Comparison of ENCODE assay signal across 8 cellular contexts in genomic region chr6:134379086-134379485, GRCh38.
DNase-seq lines count a peak whose midpoint lies in the region; ATAC-seq lines count a peak whose summit lies in the region.

No MANE protein-coding gene starts in this region.

- CTCF ChIA-PET in naive thymus-derived CD4-positive, alpha-beta T cell (lab: Charles Lee): no interaction called here

- no peaks in the 10 kb centered on the region for H3K9me3 Mint-ChIP-seq in naive thymus-derived CD4-positive, alpha-beta T cell

- DNase-seq in DMS53 (lab: John Stamatoyannopoulos, UW) (peak; percentile 89), activated T-cell treated with anti-CD3 and anti-CD28 coated beads for 48 hours (ENCODE audit: low read depth) (peak; percentile 31), NCI-H2227 (lab: John Stamatoyannopoulos, UW; ENCODE audit: unreplicated experiment) (no peak), medulla oblongata (ENCODE audit: extremely low spot score) (no peak), dedifferentiated amniotic fluid mesenchymal stem cell (ENCODE audit: extremely low spot score) (no peak)
- peak in 2 of 9 donors; percentile 38 to 39 for DNase-seq in naive thymus-derived CD4-positive, alpha-beta T cell

- intact Hi-C loops in naive thymus-derived CD4-positive, alpha-beta T cell (cut with micrococcal nuclease): loop anchor here (1.0 to 2.0 kb wide), 2 partner anchors 132 to 201 kb away; no protein-coding TSS in a partner anchor

- H3K27ac ChIP-seq in naive thymus-derived CD4-positive, alpha-beta T cell (ENCODE audit: low read depth, low read length): no peak overlapping the region

- peaks cover 14 to 17% of the 10 kb centered on the region in 2 donors for H3K4me1 ChIP-seq in naive thymus-derived CD4-positive, alpha-beta T cell (ENCODE audit: control insufficient read depth in 2 of 2, insufficient read depth in 2 of 2, low read length in 2 of 2)

- peak; percentile 83 for ATAC-seq in GM19455 (IDR thresholded peaks at IDR 0.05; ENCODE audit: unreplicated experiment)
- peak; percentile 90 for ATAC-seq in HG03457 (IDR thresholded peaks at IDR 0.05; ENCODE audit: unreplicated experiment)
- ATAC-seq in naive thymus-derived CD4-positive, alpha-beta T cell: peak; percentile 78

- no peak overlapping the region for H3K4me3 ChIP-seq in naive thymus-derived CD4-positive, alpha-beta T cell (ENCODE audit: low read length)

- H3K36me3 Mint-ChIP-seq in naive thymus-derived CD4-positive, alpha-beta T cell: peaks cover 0 to 7% (median 0%) of the 10 kb centered on the region in 5 donors

- POLR2A ChIA-PET in naive thymus-derived CD4-positive, alpha-beta T cell (lab: Charles Lee): no interaction called here

- peak overlapping the region in 5 of 10 donors; percentile 31 to 66 (median 43) for H3K4me3 Mint-ChIP-seq in naive thymus-derived CD4-positive, alpha-beta T cell

- no peaks in the 10 kb centered on the region for H3K36me3 ChIP-seq in naive thymus-derived CD4-positive, alpha-beta T cell (ENCODE audit: control insufficient read depth in 2 of 3, insufficient read depth in 3 of 3, low read length in 3 of 3)

- no peaks in the 10 kb centered on the region for H3K27me3 ChIP-seq in naive thymus-derived CD4-positive, alpha-beta T cell (ENCODE audit: control insufficient read depth in 2 of 2, insufficient read depth in 2 of 2, low read length in 2 of 2)

- H3K27me3 Mint-ChIP-seq in naive thymus-derived CD4-positive, alpha-beta T cell: no peaks in the 10 kb centered on the region

- H3K9me3 ChIP-seq in naive thymus-derived CD4-positive, alpha-beta T cell (ENCODE audit: control insufficient read depth in 2 of 3, low read length in 3 of 3): no peaks in the 10 kb centered on the region

- peak overlapping the region in 7 of 9 donors; percentile 26 to 84 (median 56) for H3K27ac Mint-ChIP-seq in naive thymus-derived CD4-positive, alpha-beta T cell

- peaks cover 15 to 42% (median 41%) of the 10 kb centered on the region in 7 donors for H3K4me1 Mint-ChIP-seq in naive thymus-derived CD4-positive, alpha-beta T cell

Comparison
In these comparisons a context has a peak if more than half of its experiments do, and no peak if none do; other contexts are left out.
1. DNase-seq: peak in DMS53 (single experiment) and activated T-cell treated with anti-CD3 and anti-CD28 coated beads for 48 hours (single experiment); none in NCI-H2227 (single experiment), medulla oblongata (single experiment) and dedifferentiated amniotic fluid mesenchymal stem cell (single experiment).
2. Peak in every context shown above with its lines, with median percentiles within 50 percentile points of each other: ATAC-seq.